ENCODE assay signal across 1 cellular context in genomic region chr9:134980516-134980915, GRCh38.
TF ChIP-seq lines count a peak whose summit lies in the region.

No MANE protein-coding gene starts in this region.

TF ChIP-seq in H1, 55 proteins besides CTCF, POLR2A, EP300 and RAD21 (continued from another document):
- TF ChIP-seq CHD7 (IDR thresholded peaks at IDR 0.05; ENCODE audit: insufficient replicate concordance, low read length): no peak
- TF ChIP-seq GABPA (IDR thresholded peaks at IDR 0.05; ENCODE audit: borderline replicate concordance, insufficient read depth, low read length): no peak
- TF ChIP-seq BACH1 (IDR thresholded peaks at IDR 0.05; ENCODE audit: low read length): no peak
- TF ChIP-seq CBX5 (IDR thresholded peaks at IDR 0.05; ENCODE audit: low read depth, low read length): no peak
- no peak for TF ChIP-seq EGR1 (IDR thresholded peaks at IDR 0.05; ENCODE audit: borderline replicate concordance, low read depth, low read length)
